In the genomic region with DNA sequence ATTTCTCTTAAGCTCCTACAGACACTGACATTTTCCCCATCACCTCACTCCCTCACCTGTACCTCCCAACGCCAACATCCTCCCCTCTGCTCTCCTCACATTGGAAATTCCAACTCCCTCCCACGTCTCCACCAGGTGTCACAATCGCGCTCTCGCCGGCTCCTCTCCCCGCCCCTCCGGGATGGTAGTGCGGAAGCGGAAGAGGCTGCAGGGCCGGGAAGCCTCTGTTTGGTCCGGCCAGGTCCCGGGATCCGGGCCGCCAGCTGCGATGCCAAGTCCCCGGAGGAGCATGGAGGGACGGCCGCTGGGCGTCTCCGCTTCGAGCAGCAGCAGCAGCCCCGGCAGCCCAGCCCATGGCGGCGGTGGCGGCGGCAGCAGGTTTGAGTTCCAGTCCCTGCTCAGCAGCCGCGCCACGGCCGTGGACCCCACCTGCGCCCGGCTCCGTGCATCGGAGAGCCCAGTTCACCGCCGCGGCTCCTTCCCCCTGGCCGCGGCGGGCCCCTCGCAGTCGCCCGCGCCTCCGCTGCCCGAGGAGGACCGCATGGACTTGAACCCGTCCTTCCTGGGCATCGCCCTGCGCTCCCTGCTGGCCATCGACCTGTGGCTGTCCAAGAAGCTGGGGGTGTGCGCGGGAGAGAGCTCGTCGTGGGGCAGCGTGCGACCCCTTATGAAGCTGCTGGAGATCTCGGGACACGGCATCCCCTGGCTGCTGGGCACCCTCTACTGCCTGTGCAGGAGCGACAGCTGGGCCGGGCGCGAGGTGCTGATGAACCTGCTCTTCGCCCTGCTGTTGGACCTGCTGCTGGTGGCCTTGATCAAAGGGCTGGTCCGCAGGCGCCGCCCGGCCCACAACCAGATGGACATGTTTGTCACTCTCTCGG, we compare ENCODE assay signal across 1 cellular context.
TF ChIP-seq lines count a peak whose summit lies in the region.

A gene (plus strand): TSS at position 187 of the 881 bp plus-strand sequence. CDS start 82 bp downstream, at position 269.

TF ChIP-seq in HEK293, 187 proteins besides CTCF, POLR2A, EP300 and RAD21 (continued from another document):
- TF ChIP-seq, protein P1, sequence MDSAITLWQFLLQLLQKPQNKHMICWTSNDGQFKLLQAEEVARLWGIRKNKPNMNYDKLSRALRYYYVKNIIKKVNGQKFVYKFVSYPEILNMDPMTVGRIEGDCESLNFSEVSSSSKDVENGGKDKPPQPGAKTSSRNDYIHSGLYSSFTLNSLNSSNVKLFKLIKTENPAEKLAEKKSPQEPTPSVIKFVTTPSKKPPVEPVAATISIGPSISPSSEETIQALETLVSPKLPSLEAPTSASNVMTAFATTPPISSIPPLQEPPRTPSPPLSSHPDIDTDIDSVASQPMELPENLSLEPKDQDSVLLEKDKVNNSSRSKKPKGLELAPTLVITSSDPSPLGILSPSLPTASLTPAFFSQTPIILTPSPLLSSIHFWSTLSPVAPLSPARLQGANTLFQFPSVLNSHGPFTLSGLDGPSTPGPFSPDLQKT (IDR thresholded peaks at IDR 0.05; ENCODE audit: borderline replicate concordance, low read depth, low read length): no peak
- TF ChIP-seq ZNF561 (tag by site-specific recombination; IDR thresholded peaks at IDR 0.05; ENCODE audit: borderline replicate concordance) (0 out of 2 replicates have a peak, but pooled peaks have one; percentile 27), WT1 (tag by site-specific recombination; IDR thresholded peaks at IDR 0.05) (peak; percentile 47; the same call in 1 of the 2 replicates), ZNF146 (tag by site-specific recombination; IDR thresholded peaks at IDR 0.05) (peak; percentile 15; the same call in 1 of the 2 replicates), ZNF169 (tag by site-specific recombination; IDR thresholded peaks at IDR 0.05) (no peak), GLIS1 (tag by site-specific recombination; IDR thresholded peaks at IDR 0.05) (peak; percentile 41), KLF9 (tag by site-specific recombination; IDR thresholded peaks at IDR 0.05; ENCODE audit: low read depth) (peak; percentile 18; the same call in 1 of the 2 replicates), ZBTB8A (tag by site-specific recombination; IDR thresholded peaks at IDR 0.05) (0 out of 2 replicates have a peak, but pooled peaks have one; percentile 16), ZNF155 (tag by site-specific recombination; IDR thresholded peaks at IDR 0.05) (no peak), ZNF600 (tag by site-specific recombination; IDR thresholded peaks at IDR 0.05) (peak; percentile 75), EGR2 (tag by site-specific recombination; IDR thresholded peaks at IDR 0.05; ENCODE audit: low read depth) (peak; percentile 75), ZSCAN30 (tag by site-specific recombination; IDR thresholded peaks at IDR 0.05) (peak; percentile 75), ZXDB (tag by site-specific recombination; IDR thresholded peaks at IDR 0.05) (peak; percentile 62), YY1 (tag by site-specific recombination; IDR thresholded peaks at IDR 0.05) (0 out of 2 replicates have a peak, but pooled peaks have one; percentile 12), ZNF830 (tag by site-specific recombination; IDR thresholded peaks at IDR 0.05; ENCODE audit: low read depth) (no peak)
- TF ChIP-seq, protein P2, sequence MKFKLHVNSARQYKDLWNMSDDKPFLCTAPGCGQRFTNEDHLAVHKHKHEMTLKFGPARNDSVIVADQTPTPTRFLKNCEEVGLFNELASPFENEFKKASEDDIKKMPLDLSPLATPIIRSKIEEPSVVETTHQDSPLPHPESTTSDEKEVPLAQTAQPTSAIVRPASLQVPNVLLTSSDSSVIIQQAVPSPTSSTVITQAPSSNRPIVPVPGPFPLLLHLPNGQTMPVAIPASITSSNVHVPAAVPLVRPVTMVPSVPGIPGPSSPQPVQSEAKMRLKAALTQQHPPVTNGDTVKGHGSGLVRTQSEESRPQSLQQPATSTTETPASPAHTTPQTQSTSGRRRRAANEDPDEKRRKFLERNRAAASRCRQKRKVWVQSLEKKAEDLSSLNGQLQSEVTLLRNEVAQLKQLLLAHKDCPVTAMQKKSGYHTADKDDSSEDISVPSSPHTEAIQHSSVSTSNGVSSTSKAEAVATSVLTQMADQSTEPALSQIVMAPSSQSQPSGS (tag by site-specific recombination; IDR thresholded peaks at IDR 0.05; ENCODE audit: low read depth): no peak
- TF ChIP-seq, protein P3, sequence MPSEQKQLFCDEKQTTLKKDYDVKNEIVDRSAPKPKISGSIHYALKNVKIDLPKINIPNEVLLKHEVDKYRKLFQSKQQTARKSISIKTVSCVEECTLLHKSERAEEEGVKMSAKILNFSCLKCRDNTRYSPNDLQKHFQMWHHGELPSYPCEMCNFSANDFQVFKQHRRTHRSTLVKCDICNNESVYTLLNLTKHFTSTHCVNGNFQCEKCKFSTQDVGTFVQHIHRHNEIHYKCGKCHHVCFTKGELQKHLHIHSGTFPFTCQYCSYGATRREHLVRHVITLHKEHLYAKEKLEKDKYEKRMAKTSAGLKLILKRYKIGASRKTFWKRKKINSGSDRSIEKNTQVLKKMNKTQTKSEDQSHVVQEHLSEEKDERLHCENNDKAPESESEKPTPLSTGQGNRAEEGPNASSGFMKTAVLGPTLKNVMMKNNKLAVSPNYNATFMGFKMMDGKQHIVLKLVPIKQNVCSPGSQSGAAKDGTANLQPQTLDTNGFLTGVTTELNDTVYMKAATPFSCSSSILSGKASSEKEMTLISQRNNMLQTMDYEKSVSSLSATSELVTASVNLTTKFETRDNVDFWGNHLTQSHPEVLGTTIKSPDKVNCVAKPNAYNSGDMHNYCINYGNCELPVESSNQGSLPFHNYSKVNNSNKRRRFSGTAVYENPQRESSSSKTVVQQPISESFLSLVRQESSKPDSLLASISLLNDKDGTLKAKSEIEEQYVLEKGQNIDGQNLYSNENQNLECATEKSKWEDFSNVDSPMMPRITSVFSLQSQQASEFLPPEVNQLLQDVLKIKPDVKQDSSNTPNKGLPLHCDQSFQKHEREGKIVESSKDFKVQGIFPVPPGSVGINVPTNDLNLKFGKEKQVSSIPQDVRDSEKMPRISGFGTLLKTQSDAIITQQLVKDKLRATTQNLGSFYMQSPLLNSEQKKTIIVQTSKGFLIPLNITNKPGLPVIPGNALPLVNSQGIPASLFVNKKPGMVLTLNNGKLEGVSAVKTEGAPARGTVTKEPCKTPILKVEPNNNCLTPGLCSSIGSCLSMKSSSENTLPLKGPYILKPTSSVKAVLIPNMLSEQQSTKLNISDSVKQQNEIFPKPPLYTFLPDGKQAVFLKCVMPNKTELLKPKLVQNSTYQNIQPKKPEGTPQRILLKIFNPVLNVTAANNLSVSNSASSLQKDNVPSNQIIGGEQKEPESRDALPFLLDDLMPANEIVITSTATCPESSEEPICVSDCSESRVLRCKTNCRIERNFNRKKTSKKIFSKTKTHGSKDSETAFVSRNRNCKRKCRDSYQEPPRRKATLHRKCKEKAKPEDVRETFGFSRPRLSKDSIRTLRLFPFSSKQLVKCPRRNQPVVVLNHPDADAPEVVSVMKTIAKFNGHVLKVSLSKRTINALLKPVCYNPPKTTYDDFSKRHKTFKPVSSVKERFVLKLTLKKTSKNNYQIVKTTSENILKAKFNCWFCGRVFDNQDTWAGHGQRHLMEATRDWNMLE (tag by site-specific recombination; conservative IDR thresholded peaks at IDR 0.05; ENCODE audit: low read depth): 0 out of 2 replicates have a peak, but pooled peaks have one; percentile 45
- TF ChIP-seq, protein P4, sequence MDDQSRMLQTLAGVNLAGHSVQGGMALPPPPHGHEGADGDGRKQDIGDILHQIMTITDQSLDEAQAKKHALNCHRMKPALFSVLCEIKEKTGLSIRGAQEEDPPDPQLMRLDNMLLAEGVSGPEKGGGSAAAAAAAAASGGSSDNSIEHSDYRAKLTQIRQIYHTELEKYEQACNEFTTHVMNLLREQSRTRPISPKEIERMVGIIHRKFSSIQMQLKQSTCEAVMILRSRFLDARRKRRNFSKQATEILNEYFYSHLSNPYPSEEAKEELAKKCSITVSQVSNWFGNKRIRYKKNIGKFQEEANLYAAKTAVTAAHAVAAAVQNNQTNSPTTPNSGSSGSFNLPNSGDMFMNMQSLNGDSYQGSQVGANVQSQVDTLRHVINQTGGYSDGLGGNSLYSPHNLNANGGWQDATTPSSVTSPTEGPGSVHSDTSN (CRISPR knock-in tag; IDR thresholded peaks at IDR 0.05): peak; percentile 61; the same call in 1 of the 2 replicates
- TF ChIP-seq, protein P5, sequence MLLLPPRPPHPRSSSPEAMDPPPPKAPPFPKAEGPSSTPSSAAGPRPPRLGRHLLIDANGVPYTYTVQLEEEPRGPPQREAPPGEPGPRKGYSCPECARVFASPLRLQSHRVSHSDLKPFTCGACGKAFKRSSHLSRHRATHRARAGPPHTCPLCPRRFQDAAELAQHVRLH (tag by site-specific recombination; IDR thresholded peaks at IDR 0.05): peak; percentile 70
- TF ChIP-seq, protein P6, sequence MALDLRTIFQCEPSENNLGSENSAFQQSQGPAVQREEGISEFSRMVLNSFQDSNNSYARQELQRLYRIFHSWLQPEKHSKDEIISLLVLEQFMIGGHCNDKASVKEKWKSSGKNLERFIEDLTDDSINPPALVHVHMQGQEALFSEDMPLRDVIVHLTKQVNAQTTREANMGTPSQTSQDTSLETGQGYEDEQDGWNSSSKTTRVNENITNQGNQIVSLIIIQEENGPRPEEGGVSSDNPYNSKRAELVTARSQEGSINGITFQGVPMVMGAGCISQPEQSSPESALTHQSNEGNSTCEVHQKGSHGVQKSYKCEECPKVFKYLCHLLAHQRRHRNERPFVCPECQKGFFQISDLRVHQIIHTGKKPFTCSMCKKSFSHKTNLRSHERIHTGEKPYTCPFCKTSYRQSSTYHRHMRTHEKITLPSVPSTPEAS (tag by site-specific recombination; IDR thresholded peaks at IDR 0.05): no peak
TF ChIP-seq in HEK293: peak in this region for 43.
